Comparison of ENCODE assay signal across 8 cellular contexts in the genomic region with DNA sequence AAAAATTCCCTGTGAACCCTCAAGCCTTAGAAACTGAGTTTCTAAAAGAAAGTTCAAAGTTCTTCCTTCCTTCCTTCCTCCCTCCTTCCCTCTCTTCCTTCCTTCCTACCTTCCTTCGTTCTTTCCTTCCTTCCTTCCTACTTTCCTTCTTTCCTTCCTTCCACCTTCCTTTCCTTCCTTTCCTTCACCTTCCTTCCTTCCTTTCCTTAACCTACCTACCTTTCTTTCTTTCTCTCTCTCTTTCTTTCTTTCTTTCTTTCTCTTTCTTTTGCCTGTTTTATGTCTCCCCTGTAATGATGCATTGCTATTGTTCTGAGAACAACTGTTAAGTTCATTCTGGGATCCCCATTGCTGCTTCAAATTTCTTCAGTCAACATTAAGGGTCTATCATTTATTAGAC.
"Had no signal": no experiment of that assay in that cellular context is flagged by ENCODE, and none has a peak within 500 bp of the region (broad histone marks: within the 10 kb centered on the region; RNA-seq: fewer than 3 reads in every experiment).

No MANE protein-coding gene starts in this region.

- H3K4me3 ChIP-seq: GM12878 had no signal

- ATAC-seq: GM12878 had no signal

- DNase-seq: GDM1, GF-D8 had no signal

- FAIRE-seq: G401.6, GM12878, GM12891, GM12892, GM18507, GM19239 had no signal
